Comparison of ENCODE assay signal across 28 cellular contexts in the genomic region with DNA sequence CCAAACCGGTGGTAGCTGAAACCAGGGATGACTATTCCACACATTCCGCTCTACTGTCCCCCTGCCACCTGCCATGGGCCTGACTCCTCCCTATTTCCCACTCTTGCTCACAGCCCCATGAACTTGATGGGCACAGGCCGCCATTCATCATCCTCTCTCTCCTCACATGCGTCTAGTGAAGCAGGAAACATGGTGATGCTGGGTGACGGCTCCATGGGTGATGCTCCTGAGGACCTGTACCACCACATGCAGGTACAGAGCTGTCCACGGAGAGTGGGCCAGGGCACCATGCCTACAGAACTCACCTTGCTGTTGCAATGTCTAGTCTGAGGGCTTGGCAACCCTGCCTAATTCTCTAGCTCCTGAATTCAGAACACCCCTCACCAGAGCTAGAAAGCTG.
"Had no signal": no experiment of that assay in that cellular context is flagged by ENCODE, and none has a peak within 500 bp of the region (broad histone marks: within the 10 kb centered on the region; RNA-seq: fewer than 3 reads in every experiment).

No MANE protein-coding gene starts in this region.

- DNase-seq: activated CD4-positive, alpha-beta memory T cell treated with anti-CD3 and anti-CD28 coated beads, Interleukin-2, amount 10 ng/mL, durations not matched to agents 7 days and 5 days; activated CD4-positive, alpha-beta T cell treated with anti-CD3 and anti-CD28 coated beads for 1 hour; activated CD4-positive, alpha-beta T cell treated with anti-CD3 and anti-CD28 coated beads for 4 hours; activated CD4-positive, alpha-beta T cell treated with anti-CD3 and anti-CD28 coated beads, Interleukin-2, amount 10 ng/mL, durations not matched to agents 7 days and 5 days; activated CD4-positive, alpha-beta T cell treated with anti-CD3 and anti-CD28 coated beads, Interleukin-2, amount 50 U/mL, for 4 hours; activated CD8-positive, alpha-beta memory T cell treated with anti-CD3 and anti-CD28 coated beads, Interleukin-2, amount 50 U/mL, for 48 hours; activated gamma-delta T cell treated with Interleukin-2 at 50 U/mL for 16 hours; activated naive CD4-positive, alpha-beta T cell treated with anti-CD3 and anti-CD28 coated beads, Interleukin-2, amount 50 U/mL, for 16 hours; activated naive CD4-positive, alpha-beta T cell treated with Interleukin-2 at 50 U/mL for 16 hours; activated T-cell treated with anti-CD3 and anti-CD28 coated beads for 4 hours; activated T-cell treated with anti-CD3 and anti-CD28 coated beads, Interleukin-2, amount 50 U/mL, for 4 hours; amniotic stem cell; anterior cingulate cortex; body of pancreas; dorsolateral prefrontal cortex; effector memory CD4-positive, alpha-beta T cell; endodermal cell; foreskin fibroblast; T-helper 2 cell had no signal

- H3K9me3 Mint-ChIP-seq: activated CD4-positive, alpha-beta memory T cell treated with anti-CD3 and anti-CD28 coated beads, Interleukin-2, amount 10 ng/mL, durations not matched to agents 7 days and 5 days; activated CD4-positive, alpha-beta T cell treated with anti-CD3 and anti-CD28 coated beads, Interleukin-2, amount 10 ng/mL, durations not matched to agents 7 days and 5 days; activated T-cell treated with anti-CD3 and anti-CD28 coated beads, Interleukin-2, amount 50 U/mL, for 4 hours; activated T-helper 1 cell treated with anti-CD3 and anti-CD28 coated beads, Interleukin-12 subunit alpha, Interleukin-12 subunit beta, Interleukin-2, Interleukin-4 antibody, amounts not matched to agents 30 ng/mL and 10 ng/mL and 1 ng/mL, durations not matched to agents 14 hours and 24 hours and 36 hours; activated T-helper 2 cell treated with anti-CD3 and anti-CD28 coated beads, Interferon-gamma antibody, Interleukin-2, Interleukin-4, amounts not matched to agents 10 μg/mL and 5 μg/mL and 100 μg/mL, durations not matched to agents 14 hours and 24 hours and 36 hours; central memory CD8-positive, alpha-beta T cell; dendritic cell treated with granulocyte-macrophage colony-stimulating factor and Interleukin-4, amounts not matched to agents 40 ng/mL and 50 ng/mL, for 4 days had no signal

- H3K4me3 ChIP-seq: body of pancreas, cardiac muscle cell, coronary artery, dorsolateral prefrontal cortex had no signal

- H3K27me3 Mint-ChIP-seq: activated naive CD8-positive, alpha-beta T cell; dendritic cell treated with granulocyte-macrophage colony-stimulating factor and Interleukin-4, amounts not matched to agents 40 ng/mL and 50 ng/mL, for 4 days had no signal

- H3K27ac Mint-ChIP-seq: activated CD4-positive, alpha-beta memory T cell treated with anti-CD3 and anti-CD28 coated beads, Interleukin-2, amount 10 ng/mL, durations not matched to agents 7 days and 5 days; activated CD4-positive, alpha-beta T cell treated with anti-CD3 and anti-CD28 coated beads, Interleukin-2, amount 10 ng/mL, durations not matched to agents 7 days and 5 days; activated naive CD8-positive, alpha-beta T cell; activated T-helper 1 cell treated with anti-CD3 and anti-CD28 coated beads, Interleukin-12 subunit alpha, Interleukin-12 subunit beta, Interleukin-2, Interleukin-4 antibody, amounts not matched to agents 30 ng/mL and 10 ng/mL and 1 ng/mL, durations not matched to agents 14 hours and 24 hours and 36 hours; activated T-helper 2 cell treated with anti-CD3 and anti-CD28 coated beads, Interferon-gamma antibody, Interleukin-2, Interleukin-4, amounts not matched to agents 10 μg/mL and 5 μg/mL and 100 μg/mL, durations not matched to agents 14 hours and 24 hours and 36 hours; dendritic cell treated with granulocyte-macrophage colony-stimulating factor and Interleukin-4, amounts not matched to agents 40 ng/mL and 50 ng/mL, for 4 days; endodermal cell; WTC11 had no signal

- H3K27me3 ChIP-seq: body of pancreas, cardiac muscle cell, dorsolateral prefrontal cortex had no signal

- H3K27ac ChIP-seq: body of pancreas, cardiac muscle cell, coronary artery, dorsolateral prefrontal cortex had no signal

- H3K9me3 ChIP-seq: body of pancreas had no signal

- H3K4me1 Mint-ChIP-seq: activated CD4-positive, alpha-beta memory T cell treated with anti-CD3 and anti-CD28 coated beads, Interleukin-2, amount 10 ng/mL, durations not matched to agents 7 days and 5 days; activated CD4-positive, alpha-beta T cell treated with anti-CD3 and anti-CD28 coated beads, Interleukin-2, amount 10 ng/mL, durations not matched to agents 7 days and 5 days; central memory CD8-positive, alpha-beta T cell; WTC11 had no signal

- H3K4me1 ChIP-seq: body of pancreas had no signal

- ATAC-seq: activated T-cell treated with anti-CD3 and anti-CD28 coated beads, Interleukin-2, amount 50 U/mL, for 4 hours; body of pancreas; esophagus mucosa; WTC11 had no signal

- H3K4me3 Mint-ChIP-seq: activated CD4-positive, alpha-beta memory T cell treated with anti-CD3 and anti-CD28 coated beads, Interleukin-2, amount 10 ng/mL, durations not matched to agents 7 days and 5 days; activated CD4-positive, alpha-beta T cell treated with anti-CD3 and anti-CD28 coated beads, Interleukin-2, amount 10 ng/mL, durations not matched to agents 7 days and 5 days; activated naive CD8-positive, alpha-beta T cell; activated T-cell treated with anti-CD3 and anti-CD28 coated beads, Interleukin-2, amount 50 U/mL, for 4 hours; activated T-helper 1 cell treated with anti-CD3 and anti-CD28 coated beads, Interleukin-12 subunit alpha, Interleukin-12 subunit beta, Interleukin-2, Interleukin-4 antibody, amounts not matched to agents 30 ng/mL and 10 ng/mL and 1 ng/mL, durations not matched to agents 14 hours and 24 hours and 36 hours; central memory CD8-positive, alpha-beta T cell; dendritic cell treated with granulocyte-macrophage colony-stimulating factor and Interleukin-4, amounts not matched to agents 40 ng/mL and 50 ng/mL, for 4 days; endodermal cell; WTC11 had no signal
